In genomic region chr17:50425001-50425681, GRCh38 we compare ENCODE assay signal across 9 cellular contexts. TPM values are rescaled to one million over a fixed set of nuclear protein-coding genes. Genes with fewer than 3 reads are reported as not detected.
DNase-seq lines count a peak whose midpoint lies in the region; ATAC-seq and TF ChIP-seq lines count a peak whose summit lies in the region.
"Had no signal": no experiment of that assay in that cellular context is flagged by ENCODE, and none has a peak within 500 bp of the region (broad histone marks: within the 10 kb centered on the region; RNA-seq: fewer than 3 reads in every experiment).

No MANE protein-coding gene starts in this region.

- H3K9ac ChIP-seq in SK-N-SH (peak overlapping the region; percentile 79), iPS-20b (ENCODE audit: low read depth, low read length) (peak overlapping the region; percentile 56; the same call in 1 of the 2 replicates), stomach smooth muscle (ENCODE audit: low read length in 2 of 2) (peak overlapping the region; percentile 61 to 82)

- peaks cover 39% of the 10 kb centered on the region for H3F3A ChIP-seq in SK-N-SH (replicated peaks; ENCODE audit: insufficient read depth)

- H3K79me2 ChIP-seq in SK-N-SH (ENCODE audit: insufficient read depth), result peaks cover 30% of the 10 kb centered on the region

- H3K9me3 ChIP-seq in SK-N-SH, result no peaks in the 10 kb centered on the region
- H3K9me3 ChIP-seq in iPS-20b (ENCODE audit: insufficient read depth, low read depth, low read length), result no peaks in the 10 kb centered on the region
- H3K9me3 ChIP-seq in stomach smooth muscle (ENCODE audit: control insufficient read depth in 2 of 2, low read length in 2 of 2), result no peaks in the 10 kb centered on the region

- H3K27ac ChIP-seq in SK-N-SH (ENCODE audit: low read depth in 2 of 2, low read length in 1 of 2) (peak overlapping the region; percentile 74 to 81; a peak in 3 of 4 replicates), iPS-20b (ENCODE audit: low read length) (no peak overlapping the region), stomach smooth muscle (ENCODE audit: low read length) (peak overlapping the region; percentile 49)
- H3K27ac ChIP-seq: 22Rv1 had no signal

- no peaks in the 10 kb centered on the region for H4K20me1 ChIP-seq in SK-N-SH (ENCODE audit: insufficient read depth)

- TF ChIP-seq EP300 in SK-N-SH (IDR thresholded peaks at IDR 0.05; ENCODE audit: borderline replicate concordance in 1 of 2, low read depth in 1 of 2, low read length in 1 of 2), result no peak

- CTCF ChIA-PET in SK-N-SH (lab: Yijun Ruan, JAX), result interaction anchor here (0.7 to 1.7 kb wide), 4 partner anchors 13 to 35 kb away, joined by 3 to 6 read pairs (median 4); no protein-coding TSS in a partner anchor

- H3K36me3 ChIP-seq in SK-N-SH (replicated peaks in 1 of 2; ENCODE audit: control insufficient read depth in 1 of 2, insufficient read depth in 2 of 2, low read length in 1 of 2) (no peaks in the 10 kb centered on the region), iPS-20b (ENCODE audit: insufficient read depth, low read depth, low read length) (no peaks in the 10 kb centered on the region), stomach smooth muscle (ENCODE audit: control insufficient read depth in 2 of 2, insufficient read depth in 2 of 2, low read length in 2 of 2) (no peaks in the 10 kb centered on the region)

- peak overlapping the region; percentile 65 for H3K27ac Mint-ChIP-seq in activated T-helper 1 cell treated with anti-CD3 and anti-CD28 coated beads, Interleukin-12 subunit alpha, Interleukin-12 subunit beta, Interleukin-2, Interleukin-4 antibody, amounts not matched to agents 30 ng/mL and 10 ng/mL and 1 ng/mL, durations not matched to agents 14 hours and 24 hours and 36 hours

- H3K27me3 ChIP-seq in SK-N-SH (ENCODE audit: insufficient read depth), result no peaks in the 10 kb centered on the region
- H3K27me3 ChIP-seq in iPS-20b (ENCODE audit: insufficient read depth, low read length), result peaks cover 20% of the 10 kb centered on the region
- H3K27me3 ChIP-seq in stomach smooth muscle (ENCODE audit: control insufficient read depth in 1 of 2, insufficient read depth in 2 of 2, low read length in 2 of 2), result no peaks in the 10 kb centered on the region

- peak overlapping the region; percentile 94 for H3K4me2 ChIP-seq in SK-N-SH

- peak overlapping the region; percentile 99 for H2AFZ ChIP-seq in SK-N-SH (ENCODE audit: low read depth)

- no peak for TF ChIP-seq CTCF in SK-N-SH (IDR thresholded peaks at IDR 0.05)

- H3K4me1 ChIP-seq in SK-N-SH (ENCODE audit: control insufficient read depth in 1 of 2, insufficient read depth in 2 of 2, low read depth in 1 of 2, low read length in 1 of 2) (peaks cover 21 to 23% of the 10 kb centered on the region in 2 experiments; a peak in 3 of 4 replicates), iPS-20b (ENCODE audit: insufficient read depth, low read length) (peaks cover 5% of the 10 kb centered on the region; the same call in 1 of the 2 replicates), stomach smooth muscle (ENCODE audit: control insufficient read depth, insufficient read depth, low read length) (peaks cover 24% of the 10 kb centered on the region)

- no peaks in the 10 kb centered on the region for H3K9me3 Mint-ChIP-seq in activated T-helper 1 cell treated with anti-CD3 and anti-CD28 coated beads, Interleukin-12 subunit alpha, Interleukin-12 subunit beta, Interleukin-2, Interleukin-4 antibody, amounts not matched to agents 30 ng/mL and 10 ng/mL and 1 ng/mL, durations not matched to agents 14 hours and 24 hours and 36 hours

- 100% methylated on average over 8 of the region's 8 CpGs for WGBS in SK-N-SH (ENCODE audit: low lambda C conversion rate)

- no peak for DNase-seq in SK-N-SH
- DNase-seq in activated T-helper 1 cell treated with anti-CD3 and anti-CD28 coated beads, Interleukin-12 subunit alpha, Interleukin-12 subunit beta, Interleukin-2, Interleukin-4 antibody, amounts not matched to agents 30 ng/mL and 10 ng/mL and 1 ng/mL, durations not matched to agents 14 hours and 24 hours and 36 hours (ENCODE audit: low spot score), result no peak
- DNase-seq in HCEC 1CT, result no peak
- no peak for DNase-seq in NCI-H2227 treated with DMSO at 0.1 percent for 48 hours (lab: John Stamatoyannopoulos, UW)

- H3K4me3 ChIP-seq in SK-N-SH (ENCODE audit: low read depth in 2 of 2, low read length in 1 of 2), result peak overlapping the region; percentile 69 to 71
- H3K4me3 ChIP-seq in iPS-20b (ENCODE audit: low read length), result peak overlapping the region; percentile 76
- H3K4me3 ChIP-seq in stomach smooth muscle (ENCODE audit: low read length in 2 of 2), result peak overlapping the region; percentile 76 to 78

- POLR2A ChIA-PET in SK-N-SH (lab: Yijun Ruan, JAX), result no interaction called here

- TF ChIP-seq RAD21 in SK-N-SH (IDR thresholded peaks at IDR 0.05; ENCODE audit: low read length), result no peak

- no peaks in the 10 kb centered on the region for H3K27me3 Mint-ChIP-seq in activated T-helper 1 cell treated with anti-CD3 and anti-CD28 coated beads, Interleukin-12 subunit alpha, Interleukin-12 subunit beta, Interleukin-2, Interleukin-4 antibody, amounts not matched to agents 30 ng/mL and 10 ng/mL and 1 ng/mL, durations not matched to agents 14 hours and 24 hours and 36 hours (ENCODE audit: insufficient read depth)

- peaks cover 2% of the 10 kb centered on the region for H3K36me3 Mint-ChIP-seq in activated T-helper 1 cell treated with anti-CD3 and anti-CD28 coated beads, Interleukin-12 subunit alpha, Interleukin-12 subunit beta, Interleukin-2, Interleukin-4 antibody, amounts not matched to agents 30 ng/mL and 10 ng/mL and 1 ng/mL, durations not matched to agents 14 hours and 24 hours and 36 hours (ENCODE audit: low read depth)

- intact Hi-C loops in activated T-helper 1 cell treated with anti-CD3 and anti-CD28 coated beads, Interleukin-12 subunit alpha, Interleukin-12 subunit beta, Interleukin-2, Interleukin-4 antibody, amounts not matched to agents 30 ng/mL and 10 ng/mL and 1 ng/mL, durations not matched to agents 14 hours and 24 hours and 36 hours (cut with micrococcal nuclease), result no loop called here

- H3K4me3 Mint-ChIP-seq in activated T-helper 1 cell treated with anti-CD3 and anti-CD28 coated beads, Interleukin-12 subunit alpha, Interleukin-12 subunit beta, Interleukin-2, Interleukin-4 antibody, amounts not matched to agents 30 ng/mL and 10 ng/mL and 1 ng/mL, durations not matched to agents 14 hours and 24 hours and 36 hours, result peak overlapping the region; percentile 87

- ATAC-seq in SK-N-SH treated with all-trans-retinoic acid at 6 μM for 48 hours (no peak), GM18909 (IDR thresholded peaks at IDR 0.05; ENCODE audit: poor library complexity, unreplicated experiment) (no peak)

- H3K9me2 ChIP-seq in SK-N-SH, result no peaks in the 10 kb centered on the region

- H3K4me1 Mint-ChIP-seq in activated T-helper 1 cell treated with anti-CD3 and anti-CD28 coated beads, Interleukin-12 subunit alpha, Interleukin-12 subunit beta, Interleukin-2, Interleukin-4 antibody, amounts not matched to agents 30 ng/mL and 10 ng/mL and 1 ng/mL, durations not matched to agents 14 hours and 24 hours and 36 hours (ENCODE audit: low read depth), result peaks cover 35% of the 10 kb centered on the region

TF ChIP-seq in SK-N-SH treated with all-trans-retinoic acid at 6 μM for 48 hours, 23 proteins besides CTCF, POLR2A, EP300 and RAD21 (continues in another document):
- TF ChIP-seq TCF4 (CRISPR knock-in tag; IDR thresholded peaks at IDR 0.05; ENCODE audit: borderline replicate concordance) (no peak), ARNTL (CRISPR knock-in tag; IDR thresholded peaks at IDR 0.05; ENCODE audit: borderline replicate concordance, low read depth) (no peak)

RNA-seq across cellular contexts. Expression of gene ACSF2, which starts 0.9 kb away (rescaled TPM):
- 46.6 and 49.5 TPM in 2 replicates for polyA plus RNA-seq in SK-N-SH (2012; rRNA removed)
- polyA plus RNA-seq in SK-N-SH (2012; cell fraction: cytosol; rRNA removed), result 34.6 and 41.5 TPM in 2 replicates
- polyA plus RNA-seq in SK-N-SH (2012; cell fraction: nucleus; rRNA removed), result 128 and 151 TPM in 2 replicates
- 8.8 and 11.3 TPM in 2 replicates for total RNA-seq in activated T-helper 1 cell treated with anti-CD3 and anti-CD28 coated beads, Interleukin-12 subunit alpha, Interleukin-12 subunit beta, Interleukin-2, Interleukin-4 antibody, amounts not matched to agents 30 ng/mL and 10 ng/mL and 1 ng/mL, durations not matched to agents 14 hours and 24 hours and 36 hours

RNA-seq across cellular contexts. Expression of gene LRRC59, which starts 27.8 kb away (rescaled TPM):
- 122 and 137 TPM in 2 replicates for polyA plus RNA-seq in SK-N-SH (2012; rRNA removed)
- polyA plus RNA-seq in SK-N-SH (2012; cell fraction: cytosol; rRNA removed), result 127 and 134 TPM in 2 replicates
- 62.7 and 94.9 TPM in 2 replicates for polyA plus RNA-seq in SK-N-SH (2012; cell fraction: nucleus; rRNA removed)
- total RNA-seq in activated T-helper 1 cell treated with anti-CD3 and anti-CD28 coated beads, Interleukin-12 subunit alpha, Interleukin-12 subunit beta, Interleukin-2, Interleukin-4 antibody, amounts not matched to agents 30 ng/mL and 10 ng/mL and 1 ng/mL, durations not matched to agents 14 hours and 24 hours and 36 hours, result 113 and 116 TPM in 2 replicates

RNA-seq across cellular contexts. Expression of gene CHAD, which starts 43.5 kb away (rescaled TPM):
- not detected in 2 replicates for polyA plus RNA-seq in SK-N-SH (2012; rRNA removed)
- not detected in 2 replicates for polyA plus RNA-seq in SK-N-SH (2012; cell fraction: cytosol; rRNA removed)
- polyA plus RNA-seq in SK-N-SH (2012; cell fraction: nucleus; rRNA removed), result 0.04 TPM in 1 of 2 replicates, not detected in the other
- not detected in 2 replicates for total RNA-seq in activated T-helper 1 cell treated with anti-CD3 and anti-CD28 coated beads, Interleukin-12 subunit alpha, Interleukin-12 subunit beta, Interleukin-2, Interleukin-4 antibody, amounts not matched to agents 30 ng/mL and 10 ng/mL and 1 ng/mL, durations not matched to agents 14 hours and 24 hours and 36 hours

RNA-seq across cellular contexts. Expression of gene EME1, which starts 52.1 kb away (rescaled TPM):
- polyA plus RNA-seq in SK-N-SH (2012; rRNA removed), result 16.9 and 21.5 TPM in 2 replicates
- 7.3 and 9.0 TPM in 2 replicates for polyA plus RNA-seq in SK-N-SH (2012; cell fraction: cytosol; rRNA removed)
- polyA plus RNA-seq in SK-N-SH (2012; cell fraction: nucleus; rRNA removed), result 72.2 and 106 TPM in 2 replicates
- 27.7 and 32.9 TPM in 2 replicates for total RNA-seq in activated T-helper 1 cell treated with anti-CD3 and anti-CD28 coated beads, Interleukin-12 subunit alpha, Interleukin-12 subunit beta, Interleukin-2, Interleukin-4 antibody, amounts not matched to agents 30 ng/mL and 10 ng/mL and 1 ng/mL, durations not matched to agents 14 hours and 24 hours and 36 hours

RNA-seq across cellular contexts. Expression of gene MRPL27, which starts 52.2 kb away (rescaled TPM):
- 266 and 337 TPM in 2 replicates for polyA plus RNA-seq in SK-N-SH (2012; rRNA removed)
- 259 and 311 TPM in 2 replicates for polyA plus RNA-seq in SK-N-SH (2012; cell fraction: cytosol; rRNA removed)
- 195 and 246 TPM in 2 replicates for polyA plus RNA-seq in SK-N-SH (2012; cell fraction: nucleus; rRNA removed)
- 73.4 and 78.7 TPM in 2 replicates for total RNA-seq in activated T-helper 1 cell treated with anti-CD3 and anti-CD28 coated beads, Interleukin-12 subunit alpha, Interleukin-12 subunit beta, Interleukin-2, Interleukin-4 antibody, amounts not matched to agents 30 ng/mL and 10 ng/mL and 1 ng/mL, durations not matched to agents 14 hours and 24 hours and 36 hours
